In the genomic region with DNA sequence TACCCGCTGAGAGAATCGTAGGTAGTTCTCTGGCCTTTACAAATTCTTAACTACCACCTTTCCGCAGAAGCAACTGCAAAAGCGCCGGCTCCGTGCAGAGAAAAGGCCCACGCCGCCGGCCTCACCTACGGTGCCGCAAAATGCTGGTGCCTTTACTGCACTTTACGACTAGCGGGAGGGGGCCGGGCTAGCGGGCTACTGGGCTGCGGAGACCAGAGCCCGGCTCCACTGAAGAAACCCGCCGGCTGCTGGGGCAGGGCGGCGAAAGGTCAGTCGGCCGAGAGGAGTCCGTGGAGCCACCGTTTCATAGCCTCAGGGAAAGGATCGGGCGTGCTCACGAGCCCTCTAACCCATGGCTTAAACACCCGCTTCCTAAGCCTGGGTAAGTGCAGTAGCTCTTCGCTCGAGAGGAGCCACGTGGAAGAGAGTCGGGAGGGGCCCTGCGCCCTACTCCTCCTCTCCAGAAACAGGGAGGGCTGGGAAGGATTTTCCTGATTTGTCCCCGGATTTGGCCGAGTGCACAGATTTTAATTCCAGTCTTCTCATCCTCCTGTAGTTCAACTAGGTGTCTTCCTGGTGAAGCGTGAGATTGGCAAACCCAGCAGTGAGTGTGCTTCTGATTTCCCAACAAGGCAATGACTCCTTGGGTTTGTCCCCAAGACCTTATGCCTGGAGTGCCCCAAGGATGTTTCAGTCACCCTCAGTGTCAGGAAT, we compare ENCODE assay signal across 8 cellular contexts. TPM values are rescaled to one million over a fixed set of nuclear protein-coding genes. Genes with fewer than 3 reads are reported as not detected.
DNase-seq lines count a peak whose midpoint lies in the region; ATAC-seq and TF ChIP-seq lines count a peak whose summit lies in the region.

A gene with protein sequence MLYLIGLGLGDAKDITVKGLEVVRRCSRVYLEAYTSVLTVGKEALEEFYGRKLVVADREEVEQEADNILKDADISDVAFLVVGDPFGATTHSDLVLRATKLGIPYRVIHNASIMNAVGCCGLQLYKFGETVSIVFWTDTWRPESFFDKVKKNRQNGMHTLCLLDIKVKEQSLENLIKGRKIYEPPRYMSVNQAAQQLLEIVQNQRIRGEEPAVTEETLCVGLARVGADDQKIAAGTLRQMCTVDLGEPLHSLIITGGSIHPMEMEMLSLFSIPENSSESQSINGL (minus strand): TSS at position 105 of the 714 bp plus-strand sequence. CDS start 341 bp downstream, outside the sequence.

- H3K36me3 Mint-ChIP-seq in progenitor cell of endocrine pancreas (ENCODE audit: insufficient read depth) = peaks cover 8% of the 10 kb centered on the region

- H3K9me3 ChIP-seq in left ventricle myocardium inferior (replicated peaks) = no peaks in the 10 kb centered on the region

- peaks cover 44% of the 10 kb centered on the region for H3K4me1 ChIP-seq in left ventricle myocardium inferior

- TF ChIP-seq CTCF in GM12875 (IDR thresholded peaks at IDR 0.05; ENCODE audit: borderline replicate concordance, insufficient read depth, low read depth, low read length) (no peak), left ventricle myocardium inferior (IDR thresholded peaks at IDR 0.05; ENCODE audit: borderline replicate concordance) (no peak), progenitor cell of endocrine pancreas (IDR thresholded peaks at IDR 0.05; ENCODE audit: unreplicated experiment) (no peak)

- H3K27me3 ChIP-seq in left ventricle myocardium inferior (ENCODE audit: low read depth) = no peaks in the 10 kb centered on the region

- intact Hi-C loops in T-helper 1 cell treated with Interleukin-12 subunit alpha and Interleukin-12 subunit beta and Interleukin-4 antibody, amounts not matched to agents 30 ng/mL and 1 ng/mL, for 36 hours (cut with micrococcal nuclease) = loop anchor here (1.0 to 2.0 kb wide), 15 partner anchors 21 to 777 kb away; a partner anchor contains a TSS
- intact Hi-C loops in left ventricle myocardium inferior (cut with micrococcal nuclease) = no loop called here

- peak within 1 kb of the TSS; percentile 95 for H3K4me3 ChIP-seq in GM12875 (ENCODE audit: low read depth, low read length)
- H3K4me3 ChIP-seq in left ventricle myocardium inferior = peak within 1 kb of the TSS; percentile 78

- H3K27me3 Mint-ChIP-seq in progenitor cell of endocrine pancreas = peaks cover 4% of the 10 kb centered on the region

- peaks cover 5% of the 10 kb centered on the region for H3K36me3 ChIP-seq in left ventricle myocardium inferior

- H3K4me3 Mint-ChIP-seq in progenitor cell of endocrine pancreas (ENCODE audit: low read depth) = peak within 1 kb of the TSS; percentile 93

- H3K4me1 Mint-ChIP-seq in progenitor cell of endocrine pancreas (ENCODE audit: low read depth) = peaks cover 20% of the 10 kb centered on the region

- peak; percentile 88 for ATAC-seq in HG02759 (IDR thresholded peaks at IDR 0.05; ENCODE audit: unreplicated experiment)

- DNase-seq in NCI-H1417 treated with DMSO at 0.1 percent for 48 hours (lab: John Stamatoyannopoulos, UW) (peak; percentile 43), amniotic stem cell (lab: John Stamatoyannopoulos, UW) (peak; percentile 78), left ventricle myocardium inferior (peak; percentile 90), progenitor cell of endocrine pancreas (ENCODE audit: low spot score, unreplicated experiment) (peak; percentile 79), ureter (ENCODE audit: low spot score) (peak; percentile 89)

- peak within 1 kb of the TSS; percentile 95 for H3K27ac Mint-ChIP-seq in progenitor cell of endocrine pancreas

- H3K27ac ChIP-seq in left ventricle myocardium inferior (replicated peaks) = peak within 1 kb of the TSS; percentile 92

- no peaks in the 10 kb centered on the region for H3K9me3 Mint-ChIP-seq in progenitor cell of endocrine pancreas (ENCODE audit: low read depth)

RNA-seq across cellular contexts. Expression of the gene that starts here (rescaled TPM):
- 24.0 and 26.6 TPM in 2 replicates for total RNA-seq in T-helper 1 cell treated with Interleukin-12 subunit alpha and Interleukin-12 subunit beta and Interleukin-4 antibody, amounts not matched to agents 30 ng/mL and 1 ng/mL, for 36 hours
- total RNA-seq in left ventricle myocardium inferior (40.0 TPM), progenitor cell of endocrine pancreas (45.9 and 48.2 TPM in 2 replicates), ureter (31.7 TPM)

Comparison
In these comparisons a context has a peak if more than half of its experiments do, and no peak if none do; other contexts are left out.
1. Peak in every context shown above with its lines: DNase-seq, ATAC-seq, H3K4me3 ChIP-seq and H3K27ac ChIP-seq.